Comparison of ENCODE assay signal across 1 cellular context in genomic region chr17:7687908-7688807, GRCh38.
A peak's percentile ranks its signal among the peaks of the same experiment; 100 is the strongest.
TF ChIP-seq lines count a peak whose summit lies in the region.

Gene WRAP53, plus strand, starts transcription at chr17:7688477. Its CDS starts 172 bp downstream, at chr17:7688649.

TF ChIP-seq in HepG2, 621 proteins besides CTCF, POLR2A, EP300 and RAD21 (continued from another document and continues in another):
- TF ChIP-seq ZNF629 (CRISPR knock-in tag; conservative IDR thresholded peaks at IDR 0.05) (no peak), ZBTB21 (CRISPR knock-in tag; IDR thresholded peaks at IDR 0.05) (no peak), ZFP62 (CRISPR knock-in tag; IDR thresholded peaks at IDR 0.05) (no peak), PAX8 (CRISPR knock-in tag; IDR thresholded peaks at IDR 0.05; ENCODE audit: borderline replicate concordance) (no peak), ZFP1 (CRISPR knock-in tag; IDR thresholded peaks at IDR 0.05) (no peak), ZNF274 (CRISPR knock-in tag; IDR thresholded peaks at IDR 0.05) (no peak), NKX3-1 (CRISPR knock-in tag; IDR thresholded peaks at IDR 0.05) (no peak), ZNF282 (IDR thresholded peaks at IDR 0.05; ENCODE audit: partially characterized antibody) (no peak), ZFP91 (CRISPR knock-in tag; IDR thresholded peaks at IDR 0.05; ENCODE audit: borderline replicate concordance) (no peak; the same call in 1 of the 2 replicates), CREBL2 (CRISPR knock-in tag; IDR thresholded peaks at IDR 0.05; ENCODE audit: borderline replicate concordance) (no peak), RAD51 (IDR thresholded peaks at IDR 0.05; ENCODE audit: borderline replicate concordance) (no peak), ZZZ3 (CRISPR knock-in tag; IDR thresholded peaks at IDR 0.05; ENCODE audit: borderline replicate concordance) (no peak), SNAPC5 (CRISPR knock-in tag; IDR thresholded peaks at IDR 0.05; ENCODE audit: borderline replicate concordance) (no peak), SRSF9 (IDR thresholded peaks at IDR 0.05; ENCODE audit: borderline replicate concordance, insufficient read depth, low read depth, low read length, poor library complexity, severe bottlenecking) (no peak), THAP7 (CRISPR knock-in tag; IDR thresholded peaks at IDR 0.05) (no peak), PAXIP1 (CRISPR knock-in tag; conservative IDR thresholded peaks at IDR 0.05) (no peak), ZNF280B (CRISPR knock-in tag; IDR thresholded peaks at IDR 0.05; ENCODE audit: borderline replicate concordance) (no peak), ZBTB43 (CRISPR knock-in tag; conservative IDR thresholded peaks at IDR 0.05) (no peak), PRPF4 (IDR thresholded peaks at IDR 0.05; ENCODE audit: low read depth, low read length, poor library complexity, severe bottlenecking) (no peak), ZNF317 (CRISPR knock-in tag; IDR thresholded peaks at IDR 0.05) (peak; percentile 28; the same call in 1 of the 2 replicates), GATA4 (IDR thresholded peaks at IDR 0.05; ENCODE audit: borderline replicate concordance, low read depth) (no peak), AHDC1 (CRISPR knock-in tag; IDR thresholded peaks at IDR 0.05; ENCODE audit: borderline replicate concordance) (peak; percentile 24; the same call in 1 of the 2 replicates), PLRG1 (conservative IDR thresholded peaks at IDR 0.05) (no peak), MLX (CRISPR knock-in tag; IDR thresholded peaks at IDR 0.05) (no peak), ZFP37 (CRISPR knock-in tag; IDR thresholded peaks at IDR 0.05; ENCODE audit: borderline replicate concordance) (no peak), ZMAT3 (CRISPR knock-in tag; conservative IDR thresholded peaks at IDR 0.05) (no peak), HOXA9 (CRISPR knock-in tag; IDR thresholded peaks at IDR 0.05; ENCODE audit: borderline replicate concordance) (no peak), FOXA3 (CRISPR knock-in tag; IDR thresholded peaks at IDR 0.05) (no peak; the same call in none of the 2 replicates), SOX6 (IDR thresholded peaks at IDR 0.05) (no peak), SOX6 (CRISPR knock-in tag; IDR thresholded peaks at IDR 0.05) (peak; percentile 60; the same call in 1 of the 2 replicates), RORA (CRISPR knock-in tag; IDR thresholded peaks at IDR 0.05) (no peak), ATF6 (CRISPR knock-in tag; conservative IDR thresholded peaks at IDR 0.05) (no peak), HNF4G (IDR thresholded peaks at IDR 0.05; ENCODE audit: borderline replicate concordance, low read depth, low read length) (no peak), HNF4G (CRISPR knock-in tag; IDR thresholded peaks at IDR 0.05; ENCODE audit: borderline replicate concordance, low read depth) (no peak)
